9 cellular contexts compared by ENCODE assay signal in genomic region chr2:178008636-178009289, GRCh38.
DNase-seq lines count a peak whose midpoint lies in the region; TF ChIP-seq lines count a peak whose summit lies in the region.
"Had no signal": no experiment of that assay in that cellular context is flagged by ENCODE, and none has a peak within 500 bp of the region (broad histone marks: within the 10 kb centered on the region; RNA-seq: fewer than 3 reads in every experiment).

No MANE protein-coding gene starts in this region.

- no peaks in the 10 kb centered on the region for H3K4me1 ChIP-seq in colonic mucosa

- H3K9me3 ChIP-seq in colonic mucosa = no peaks in the 10 kb centered on the region

- H3K9ac ChIP-seq in colonic mucosa (ENCODE audit: low read depth in 2 of 2, low read length in 2 of 2) = no peak overlapping the region

- H3K36me3 ChIP-seq in colonic mucosa = no peaks in the 10 kb centered on the region

- H3K4me3 ChIP-seq in colonic mucosa = no peak overlapping the region

- CTCF ChIA-PET in HEK293T (lab: Yijun Ruan, JAX) = no interaction called here

- intact Hi-C loops in colonic mucosa (cut with DNase I) = no loop called here

- H3K27me3 ChIP-seq in colonic mucosa = no peaks in the 10 kb centered on the region

- DNase-seq in HEK293T (ENCODE audit: extremely low spot score) (peak; percentile 8), NCI-H345 treated with DMSO at 0.1 percent for 48 hours (lab: John Stamatoyannopoulos, UW; ENCODE audit: unreplicated experiment) (peak; percentile 90), colonic mucosa (peak; percentile 29), retina (peak; percentile 6), RKO (ENCODE audit: low spot score) (no peak), activated gamma-delta T cell (lab: John Stamatoyannopoulos, UW) (no peak)
- DNase-seq in activated naive CD4-positive, alpha-beta T cell treated with anti-CD3 and anti-CD28 coated beads, Interleukin-2, amount 50 U/mL, for 16 hours = no peak
- no peak for DNase-seq in stimulated activated CD4-positive, alpha-beta T cell treated with anti-CD3 and anti-CD28 coated beads, Interleukin-4, amount 100 ng/mL, for 1 hour
- DNase-seq: activated CD4-positive, alpha-beta T cell treated with anti-CD3 and anti-CD28 coated beads, Interleukin-2, amount 50 U/mL, for 48 hours had no signal

- no peak for TF ChIP-seq CTCF in colonic mucosa (IDR thresholded peaks at IDR 0.05)

- no peak overlapping the region for H3K27ac ChIP-seq in colonic mucosa

- POLR2A ChIA-PET in HEK293T (lab: Yijun Ruan, JAX) = no interaction called here

TF ChIP-seq in HEK293T, 16 proteins besides CTCF, POLR2A, EP300 and RAD21:
- no peak for TF ChIP-seq HDGF (IDR thresholded peaks at IDR 0.05; ENCODE audit: borderline replicate concordance)
- no peak for TF ChIP-seq FOXA1 (IDR thresholded peaks at IDR 0.05)
- no peak for TF ChIP-seq TARDBP (IDR thresholded peaks at IDR 0.05)
- TF ChIP-seq FOXM1 (IDR thresholded peaks at IDR 0.05; ENCODE audit: borderline replicate concordance) = no peak
- TF ChIP-seq PKNOX1 (IDR thresholded peaks at IDR 0.05) = no peak
- TF ChIP-seq BHLHE40 (IDR thresholded peaks at IDR 0.05; ENCODE audit: borderline replicate concordance) = no peak
- TF ChIP-seq ARNT (IDR thresholded peaks at IDR 0.05) = no peak
- TF ChIP-seq FOXK2 (IDR thresholded peaks at IDR 0.05) = no peak
- TF ChIP-seq NFRKB (IDR thresholded peaks at IDR 0.05) = no peak
- TF ChIP-seq CTBP1 (IDR thresholded peaks at IDR 0.05; ENCODE audit: borderline replicate concordance) = no peak
- TF ChIP-seq L3MBTL2 (conservative IDR thresholded peaks at IDR 0.05) = no peak
- TF ChIP-seq SP1 (IDR thresholded peaks at IDR 0.05) = no peak
- TF ChIP-seq SUZ12 (IDR thresholded peaks at IDR 0.05) = no peak
- TF ChIP-seq LEF1 (IDR thresholded peaks at IDR 0.05; ENCODE audit: borderline replicate concordance) = no peak
- TF ChIP-seq ELF4 (IDR thresholded peaks at IDR 0.05) = no peak

Comparison
In these comparisons a context has a peak if more than half of its experiments do, and no peak if none do; other contexts are left out.
1. DNase-seq: peak in HEK293T (single experiment), NCI-H345 treated with DMSO at 0.1 percent for 48 hours (single experiment), colonic mucosa (single experiment) and retina (single experiment); none in activated naive CD4-positive, alpha-beta T cell treated with anti-CD3 and anti-CD28 coated beads, Interleukin-2, amount 50 U/mL, for 16 hours (single experiment), stimulated activated CD4-positive, alpha-beta T cell treated with anti-CD3 and anti-CD28 coated beads, Interleukin-4, amount 100 ng/mL, for 1 hour (single experiment), RKO (single experiment) and activated gamma-delta T cell (single experiment).